ENCODE assay signal across 18 cellular contexts in genomic region chr9:16132513-16132912, GRCh38.
"Had no signal": no experiment of that assay in that cellular context is flagged by ENCODE, and none has a peak within 500 bp of the region (broad histone marks: within the 10 kb centered on the region; RNA-seq: fewer than 3 reads in every experiment).

No MANE protein-coding gene starts in this region.

- H3K4me1 Mint-ChIP-seq: activated T-helper 17 cell treated with anti-CD3 and anti-CD28 coated beads, Interleukin-2, amount 50 U/mL, for 72 hours; stimulated activated effector memory CD8-positive, alpha-beta T cell treated with anti-CD3 and anti-CD28 coated beads, Interleukin-12 subunit alpha, Interleukin-12 subunit beta, amount 100 ng/mL, for 72 hours; WTC11 had no signal

- H3K4me1 ChIP-seq: adrenal gland, prostate gland, suprapubic skin had no signal

- H3K9me3 ChIP-seq: adrenal gland, left ventricle myocardium inferior, ovary, prostate gland, suprapubic skin had no signal

- H3K9me3 Mint-ChIP-seq: activated T-cell treated with anti-CD3 and anti-CD28 coated beads, Interleukin-2, amount 50 U/mL, for 24 hours; natural killer cell had no signal

- H3K27me3 ChIP-seq: adrenal gland, cardiac muscle cell, ovary, tibial nerve had no signal

- ATAC-seq: activated naive CD4-positive, alpha-beta T cell treated with anti-CD3 and anti-CD28 coated beads, Interleukin-2, amount 50 U/mL, for 72 hours; activated T-helper 17 cell treated with anti-CD3 and anti-CD28 coated beads, Interleukin-2, amount 50 U/mL, for 72 hours; natural killer cell; stimulated activated effector memory CD8-positive, alpha-beta T cell treated with anti-CD3 and anti-CD28 coated beads, Interleukin-12 subunit alpha, Interleukin-12 subunit beta, amount 100 ng/mL, for 72 hours; stimulated activated naive CD8-positive, alpha-beta T cell treated with anti-CD3 and anti-CD28 coated beads, Interleukin-15, amount 100 ng/mL, for 72 hours; WTC11 had no signal

- H3K36me3 Mint-ChIP-seq: natural killer cell; stimulated activated effector memory CD8-positive, alpha-beta T cell treated with anti-CD3 and anti-CD28 coated beads, Interleukin-12 subunit alpha, Interleukin-12 subunit beta, amount 100 ng/mL, for 72 hours; WTC11 had no signal

- DNase-seq: activated T-cell treated with anti-CD3 and anti-CD28 coated beads, Interleukin-2, amount 50 U/mL, for 24 hours; adrenal gland; hippocampal formation; left ventricle myocardium inferior; mammary epithelial cell; midbrain; natural killer cell; ovary; stimulated activated naive CD8-positive, alpha-beta T cell treated with anti-CD3 and anti-CD28 coated beads, Interleukin-15, amount 100 ng/mL, for 72 hours; T-helper 1 cell had no signal

- H3K36me3 ChIP-seq: adrenal gland, cardiac muscle cell, left ventricle myocardium inferior, ovary, prostate gland, suprapubic skin, tibial nerve had no signal

- H3K27ac Mint-ChIP-seq: activated naive CD4-positive, alpha-beta T cell treated with anti-CD3 and anti-CD28 coated beads, Interleukin-2, amount 50 U/mL, for 72 hours; activated T-cell treated with anti-CD3 and anti-CD28 coated beads, Interleukin-2, amount 50 U/mL, for 24 hours; activated T-helper 17 cell treated with anti-CD3 and anti-CD28 coated beads, Interleukin-2, amount 50 U/mL, for 72 hours; natural killer cell; stimulated activated effector memory CD8-positive, alpha-beta T cell treated with anti-CD3 and anti-CD28 coated beads, Interleukin-12 subunit alpha, Interleukin-12 subunit beta, amount 100 ng/mL, for 72 hours; WTC11 had no signal

- H3K4me3 Mint-ChIP-seq: activated T-cell treated with anti-CD3 and anti-CD28 coated beads, Interleukin-2, amount 50 U/mL, for 24 hours; activated T-helper 17 cell treated with anti-CD3 and anti-CD28 coated beads, Interleukin-2, amount 50 U/mL, for 72 hours; natural killer cell; stimulated activated effector memory CD8-positive, alpha-beta T cell treated with anti-CD3 and anti-CD28 coated beads, Interleukin-12 subunit alpha, Interleukin-12 subunit beta, amount 100 ng/mL, for 72 hours; stimulated activated naive CD8-positive, alpha-beta T cell treated with anti-CD3 and anti-CD28 coated beads, Interleukin-15, amount 100 ng/mL, for 72 hours; WTC11 had no signal

- H3K4me3 ChIP-seq: adrenal gland, cardiac muscle cell, left ventricle myocardium inferior, ovary, prostate gland, suprapubic skin, tibial nerve had no signal

- H3K27ac ChIP-seq: adrenal gland, cardiac muscle cell, left ventricle myocardium inferior, ovary, prostate gland, suprapubic skin, tibial nerve had no signal

- H3K27me3 Mint-ChIP-seq: activated T-cell treated with anti-CD3 and anti-CD28 coated beads, Interleukin-2, amount 50 U/mL, for 24 hours; activated T-helper 17 cell treated with anti-CD3 and anti-CD28 coated beads, Interleukin-2, amount 50 U/mL, for 72 hours; stimulated activated naive CD8-positive, alpha-beta T cell treated with anti-CD3 and anti-CD28 coated beads, Interleukin-15, amount 100 ng/mL, for 72 hours had no signal
